Comparison of ENCODE assay signal across 9 cellular contexts in the genomic region with DNA sequence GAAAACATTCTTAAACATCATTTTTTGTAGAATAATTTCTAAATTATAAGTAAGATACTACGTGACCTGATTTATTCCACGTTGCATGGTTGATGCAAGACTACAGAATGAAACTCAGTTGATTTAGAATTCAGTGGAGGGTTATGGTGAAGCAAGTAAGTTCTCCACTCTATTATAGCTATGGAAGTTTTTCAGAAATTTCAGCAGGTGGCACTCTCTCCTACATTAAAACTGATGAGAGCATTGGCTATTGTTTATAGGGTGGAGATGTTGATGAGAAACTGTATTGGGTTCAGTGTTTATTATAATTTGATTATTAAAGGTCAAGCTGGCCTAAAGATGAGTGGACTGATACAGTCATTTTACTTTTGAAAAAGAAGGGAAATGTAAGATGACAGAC.
DNase-seq lines count a peak whose midpoint lies in the region; TF ChIP-seq lines count a peak whose summit lies in the region.
"Had no signal": no experiment of that assay in that cellular context is flagged by ENCODE, and none has a peak within 500 bp of the region (broad histone marks: within the 10 kb centered on the region; RNA-seq: fewer than 3 reads in every experiment).

No MANE protein-coding gene starts in this region.

- no peaks in the 10 kb centered on the region for H3K23me2 ChIP-seq in H9 (ENCODE audit: insufficient read length, low read depth, low read length, poor library complexity, severe bottlenecking)

- no peak overlapping the region for H3K18ac ChIP-seq in H9 (ENCODE audit: insufficient read length, low read depth, low read length)

- no peak overlapping the region for H2AK5ac ChIP-seq in H9 (ENCODE audit: insufficient read length, low read length)

- no peaks in the 10 kb centered on the region for H3K79me1 ChIP-seq in H9 (ENCODE audit: insufficient read depth, low read depth, low read length, poor library complexity, severe bottlenecking)

- H3K27me3 ChIP-seq in H9 (ENCODE audit: insufficient read depth, low read length) (no peaks in the 10 kb centered on the region), SU-DHL-6 (ENCODE audit: low read length) (no peaks in the 10 kb centered on the region), prostate gland (replicated peaks; ENCODE audit: insufficient read depth) (no peaks in the 10 kb centered on the region)

- H4K8ac ChIP-seq in H9 (replicated peaks; ENCODE audit: insufficient read length, low read depth, low read length), result no peak overlapping the region

- H3K27ac ChIP-seq in H9 (ENCODE audit: insufficient read length, low read depth, low read length), result no peak overlapping the region
- H3K27ac ChIP-seq in SU-DHL-6 (ENCODE audit: low read depth, low read length), result no peak overlapping the region
- H3K27ac ChIP-seq in prostate gland, result no peak overlapping the region

- no peak overlapping the region for H2AFZ ChIP-seq in H9 (ENCODE audit: low read length)
- H2AFZ ChIP-seq in SU-DHL-6 (ENCODE audit: low read depth, low read length, severe bottlenecking), result no peak overlapping the region

- H4K5ac ChIP-seq in H9 (ENCODE audit: insufficient read length, low read depth, low read length), result no peak overlapping the region

- H3K9me3 ChIP-seq in H9 (ENCODE audit: control insufficient read depth, low read depth, low read length) (no peaks in the 10 kb centered on the region), SU-DHL-6 (ENCODE audit: insufficient read depth, low read length) (no peaks in the 10 kb centered on the region), prostate gland (no peaks in the 10 kb centered on the region)

- no peak overlapping the region for H2BK120ac ChIP-seq in H9 (ENCODE audit: low read depth, low read length, poor library complexity, severe bottlenecking)

- H3K4me2 ChIP-seq in H9 (ENCODE audit: insufficient read depth, insufficient read length, low read length), result no peak overlapping the region
- no peak overlapping the region for H3K4me2 ChIP-seq in SU-DHL-6 (ENCODE audit: low read depth, low read length, poor library complexity, severe bottlenecking)

- WGBS in H9 (ENCODE audit: extremely low coverage, insufficient read length, low lambda C conversion rate), result no CpG with 5 or more reads among the region's 2 CpGs
- WGBS in prostate gland, result 71% methylated on average over 2 of the region's 2 CpGs

- no peaks in the 10 kb centered on the region for H3K4me1 Mint-ChIP-seq in H9
- H3K4me1 Mint-ChIP-seq: CD8-positive, alpha-beta memory T cell had no signal

- no peaks in the 10 kb centered on the region for H3K9me3 Mint-ChIP-seq in H9
- H3K9me3 Mint-ChIP-seq: CD8-positive, alpha-beta memory T cell had no signal

- no peak overlapping the region for H3K23ac ChIP-seq in H9 (ENCODE audit: insufficient read length, low read depth, low read length)

- H3K4me3 ChIP-seq in SU-DHL-6 (ENCODE audit: insufficient read depth, low read length, poor library complexity, severe bottlenecking) (no peak overlapping the region), prostate gland (no peak overlapping the region)

- TF ChIP-seq CTCF in H9 (conservative IDR thresholded peaks at IDR 0.05), result peak; percentile 76
- peak; percentile 38 for TF ChIP-seq CTCF in SU-DHL-6 (IDR thresholded peaks at IDR 0.05; ENCODE audit: insufficient read depth, low read length, poor library complexity, severe bottlenecking)
- peak in 3 of 4 experiments; percentile 52 to 77 (median 65) for TF ChIP-seq CTCF in prostate gland (IDR thresholded peaks at IDR 0.05)

- H3K4me1 ChIP-seq in H9 (ENCODE audit: insufficient read depth, low read length) (no peaks in the 10 kb centered on the region), prostate gland (replicated peaks) (no peaks in the 10 kb centered on the region)

- H3K9ac ChIP-seq in H9 (ENCODE audit: extremely low read depth, insufficient read length, low read length) (no peak overlapping the region), SU-DHL-6 (ENCODE audit: low read length) (no peak overlapping the region)

- no peaks in the 10 kb centered on the region for H3K9me2 ChIP-seq in SU-DHL-6 (replicated peaks; ENCODE audit: insufficient read depth, low read length)

- H3K36me3 Mint-ChIP-seq in H9 (ENCODE audit: insufficient read depth in 1 of 3, low read depth in 3 of 3), result peaks cover 2 to 7% (median 3%) of the 10 kb centered on the region in 3 experiments; a peak in 3 of 7 replicates

- H2BK15ac ChIP-seq in H9 (ENCODE audit: low read depth, low read length), result no peak overlapping the region

- no peak overlapping the region for H2BK20ac ChIP-seq in H9 (ENCODE audit: low read depth, low read length, poor library complexity, severe bottlenecking)

- H3K14ac ChIP-seq in H9 (ENCODE audit: insufficient read depth, low read length), result no peak overlapping the region

- H3T11ph ChIP-seq in H9 (ENCODE audit: low read length), result no peak overlapping the region

- no peaks in the 10 kb centered on the region for H3K36me3 ChIP-seq in SU-DHL-6 (ENCODE audit: low read length)
- H3K36me3 ChIP-seq in prostate gland, result no peaks in the 10 kb centered on the region

- H3K27me3 Mint-ChIP-seq in H9 (ENCODE audit: low read depth), result no peaks in the 10 kb centered on the region
- H3K27me3 Mint-ChIP-seq: CD8-positive, alpha-beta memory T cell had no signal

- TF ChIP-seq POLR2A in prostate gland (IDR thresholded peaks at IDR 0.05), result no peak

- H3K79me2 ChIP-seq in H9 (ENCODE audit: insufficient read depth, low read length) (no peaks in the 10 kb centered on the region), SU-DHL-6 (ENCODE audit: insufficient read depth, low read length) (no peaks in the 10 kb centered on the region)

- H4K91ac ChIP-seq in H9 (ENCODE audit: insufficient read length, low read depth, low read length), result no peak overlapping the region

- intact Hi-C loops in prostate gland (cut with DNase I), result loop anchor here (10.0 kb wide), 1 partner anchor 348 kb away; no protein-coding TSS in a partner anchor

- no peak overlapping the region for H3K4ac ChIP-seq in H9 (ENCODE audit: low read depth, low read length)

- no peak overlapping the region for H2BK5ac ChIP-seq in H9 (ENCODE audit: insufficient read length, low read length)

- H2BK12ac ChIP-seq in H9 (ENCODE audit: insufficient read length, low read depth, low read length), result no peak overlapping the region

- no peak overlapping the region for H3K4me3 Mint-ChIP-seq in H9
- H3K4me3 Mint-ChIP-seq: CD8-positive, alpha-beta memory T cell had no signal

- no peaks in the 10 kb centered on the region for H4K20me1 ChIP-seq in H9 (ENCODE audit: control insufficient read depth, insufficient read depth, insufficient read length)
- H4K20me1 ChIP-seq in SU-DHL-6 (ENCODE audit: low read depth, low read length), result no peaks in the 10 kb centered on the region

- no peaks in the 10 kb centered on the region for H3F3A ChIP-seq in SU-DHL-6 (ENCODE audit: insufficient read depth)

- DNase-seq in NCI-H2196 (lab: John Stamatoyannopoulos, UW; ENCODE audit: unreplicated experiment), result peak; percentile 3
- no peak for DNase-seq in NCI-H2196 treated with DMSO at 0.1 percent for 48 hours (lab: John Stamatoyannopoulos, UW; ENCODE audit: unreplicated experiment)
- DNase-seq in H9, result no peak
- peak; percentile 38 for DNase-seq in M059J (ENCODE audit: low read depth)
- DNase-seq in fibroblast of the conjunctiva (ENCODE audit: low read depth), result peak; percentile 62
- DNase-seq in prostate gland (ENCODE audit: low spot score), result no peak
- no peak for DNase-seq in COLO668 (lab: John Stamatoyannopoulos, UW; ENCODE audit: unreplicated experiment)

- H3K27ac Mint-ChIP-seq in H9, result no peak overlapping the region
- H3K27ac Mint-ChIP-seq: CD8-positive, alpha-beta memory T cell had no signal

- H3K56ac ChIP-seq in H9 (ENCODE audit: insufficient read length, low read depth, low read length), result no peak overlapping the region

Comparison
In these comparisons a context has a peak if more than half of its experiments do, and no peak if none do; other contexts are left out.
1. DNase-seq: peak in NCI-H2196 (single experiment), M059J (single experiment) and fibroblast of the conjunctiva (single experiment); none in NCI-H2196 treated with DMSO at 0.1 percent for 48 hours (single experiment), H9 (single experiment), prostate gland (single experiment) and COLO668 (single experiment).
2. Peak in every context shown above with its lines, with median percentiles within 50 percentile points of each other: CTCF ChIP-seq.